1 cellular context compared by ENCODE assay signal in genomic region chr3:120018299-120018698, GRCh38.
TF ChIP-seq lines count a peak whose summit lies in the region.

No MANE protein-coding gene starts in this region.

TF ChIP-seq in GM23338, 12 proteins besides CTCF, POLR2A, EP300 and RAD21 (continued from another document):
- TF ChIP-seq ZNF462 (CRISPR knock-in tag; IDR thresholded peaks at IDR 0.05) (no peak), ZNF114 (CRISPR knock-in tag; IDR thresholded peaks at IDR 0.05) (no peak), ZNF331 (CRISPR knock-in tag; IDR thresholded peaks at IDR 0.05; ENCODE audit: low read depth) (no peak), EZH2 (IDR thresholded peaks at IDR 0.05; ENCODE audit: low read depth, unreplicated experiment) (no peak), JUNB (IDR thresholded peaks at IDR 0.05; ENCODE audit: unreplicated experiment) (no peak), EZH2phosphoT487 (IDR thresholded peaks at IDR 0.05; ENCODE audit: unreplicated experiment) (no peak), STAT1 (IDR thresholded peaks at IDR 0.05; ENCODE audit: unreplicated experiment) (no peak), POLR2AphosphoS5 (IDR thresholded peaks at IDR 0.05; ENCODE audit: low read depth) (no peak)
- TF ChIP-seq, protein P1, sequence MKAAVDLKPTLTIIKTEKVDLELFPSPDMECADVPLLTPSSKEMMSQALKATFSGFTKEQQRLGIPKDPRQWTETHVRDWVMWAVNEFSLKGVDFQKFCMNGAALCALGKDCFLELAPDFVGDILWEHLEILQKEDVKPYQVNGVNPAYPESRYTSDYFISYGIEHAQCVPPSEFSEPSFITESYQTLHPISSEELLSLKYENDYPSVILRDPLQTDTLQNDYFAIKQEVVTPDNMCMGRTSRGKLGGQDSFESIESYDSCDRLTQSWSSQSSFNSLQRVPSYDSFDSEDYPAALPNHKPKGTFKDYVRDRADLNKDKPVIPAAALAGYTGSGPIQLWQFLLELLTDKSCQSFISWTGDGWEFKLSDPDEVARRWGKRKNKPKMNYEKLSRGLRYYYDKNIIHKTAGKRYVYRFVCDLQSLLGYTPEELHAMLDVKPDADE (IDR thresholded peaks at IDR 0.05) = no peak
